ENCODE assay signal across 9 cellular contexts in genomic region chr6:11460001-11460668, GRCh38.
A peak's percentile ranks its signal among the peaks of the same experiment; 100 is the strongest.
DNase-seq lines count a peak whose midpoint lies in the region; ATAC-seq, FAIRE-seq and TF ChIP-seq lines count a peak whose summit lies in the region.
"Had no signal": no experiment of that assay in that cellular context is flagged by ENCODE, and none has a peak within 500 bp of the region (broad histone marks: within the 10 kb centered on the region; RNA-seq: fewer than 3 reads in every experiment).

No MANE protein-coding gene starts in this region.

- H3K27me3 Mint-ChIP-seq in endothelial cell (ENCODE audit: unreplicated experiment): no peaks in the 10 kb centered on the region

- H3K27ac Mint-ChIP-seq in endothelial cell (ENCODE audit: unreplicated experiment): no peak overlapping the region

- TF ChIP-seq POLR2A in GM12892 (IDR thresholded peaks at IDR 0.05; ENCODE audit: low read depth, low read length): peak; percentile 46; the same call in 1 of the 2 replicates
- no peak for TF ChIP-seq POLR2A in sigmoid colon (IDR thresholded peaks at IDR 0.05)

- no peak for FAIRE-seq in GM12892 (lab: Jason Lieb, UNC)

- H3K27ac ChIP-seq in sigmoid colon: no peak overlapping the region
- H3K27ac ChIP-seq: thoracic aorta had no signal

- DNase-seq in GM12892 (ENCODE audit: insufficient read length) (no peak), NOMO-1 treated with dmso at 0.1 percent for 144 hours (lab: John Stamatoyannopoulos, UW; ENCODE audit: unreplicated experiment) (peak; percentile 66), fibroblast of the aortic adventitia (ENCODE audit: low read depth) (peak; percentile 21), middle frontal gyrus (ENCODE audit: extremely low spot score, low spot score) (no peak), endothelial cell (ENCODE audit: low spot score) (no peak), sigmoid colon (no peak), SW480 (ENCODE audit: low spot score) (no peak)

- H3K4me1 Mint-ChIP-seq in endothelial cell (ENCODE audit: unreplicated experiment): no peaks in the 10 kb centered on the region

- TF ChIP-seq CTCF in fibroblast of the aortic adventitia (IDR thresholded peaks at IDR 0.05; ENCODE audit: insufficient read depth, low read length): no peak
- TF ChIP-seq CTCF in endothelial cell (IDR thresholded peaks at IDR 0.05; ENCODE audit: unreplicated experiment): no peak
- TF ChIP-seq CTCF in sigmoid colon (IDR thresholded peaks at IDR 0.05): no peak

- no peaks in the 10 kb centered on the region for H3K27me3 ChIP-seq in sigmoid colon

- intact Hi-C loops in sigmoid colon (cut with DNase I): no loop called here

- peak; percentile 34 for ATAC-seq in GM21619 (IDR thresholded peaks at IDR 0.05; ENCODE audit: unreplicated experiment)

- no peak for TF ChIP-seq EP300 in sigmoid colon (IDR thresholded peaks at IDR 0.05)

- H3K36me3 ChIP-seq in sigmoid colon: no peaks in the 10 kb centered on the region
- H3K36me3 ChIP-seq: thoracic aorta had no signal

- H3K4me3 Mint-ChIP-seq in endothelial cell (ENCODE audit: unreplicated experiment): no peak overlapping the region

- no peaks in the 10 kb centered on the region for H3K4me1 ChIP-seq in sigmoid colon

- no peak overlapping the region for H3K4me3 ChIP-seq in fibroblast of the aortic adventitia (ENCODE audit: low read depth, low read length)
- no peak overlapping the region for H3K4me3 ChIP-seq in sigmoid colon
- H3K4me3 ChIP-seq: thoracic aorta had no signal

- H3K36me3 Mint-ChIP-seq in endothelial cell (ENCODE audit: low read depth, unreplicated experiment): no peaks in the 10 kb centered on the region

- no peaks in the 10 kb centered on the region for H3K9me3 Mint-ChIP-seq in endothelial cell (ENCODE audit: unreplicated experiment)

- 91 to 95% methylated on average over 4 of the region's 4 CpGs for WGBS in sigmoid colon, 2 donors

- H3K9me3 ChIP-seq in sigmoid colon: no peaks in the 10 kb centered on the region
- H3K9me3 ChIP-seq: thoracic aorta had no signal

Comparison
In these comparisons a context has a peak if more than half of its experiments do, and no peak if none do; other contexts are left out.
1. DNase-seq: peak in NOMO-1 treated with dmso at 0.1 percent for 144 hours (single experiment) and fibroblast of the aortic adventitia (single experiment); none in GM12892 (single experiment), middle frontal gyrus (single experiment), endothelial cell (single experiment), sigmoid colon (single experiment) and SW480 (single experiment).